19 cellular contexts compared by ENCODE assay signal in the genomic region with DNA sequence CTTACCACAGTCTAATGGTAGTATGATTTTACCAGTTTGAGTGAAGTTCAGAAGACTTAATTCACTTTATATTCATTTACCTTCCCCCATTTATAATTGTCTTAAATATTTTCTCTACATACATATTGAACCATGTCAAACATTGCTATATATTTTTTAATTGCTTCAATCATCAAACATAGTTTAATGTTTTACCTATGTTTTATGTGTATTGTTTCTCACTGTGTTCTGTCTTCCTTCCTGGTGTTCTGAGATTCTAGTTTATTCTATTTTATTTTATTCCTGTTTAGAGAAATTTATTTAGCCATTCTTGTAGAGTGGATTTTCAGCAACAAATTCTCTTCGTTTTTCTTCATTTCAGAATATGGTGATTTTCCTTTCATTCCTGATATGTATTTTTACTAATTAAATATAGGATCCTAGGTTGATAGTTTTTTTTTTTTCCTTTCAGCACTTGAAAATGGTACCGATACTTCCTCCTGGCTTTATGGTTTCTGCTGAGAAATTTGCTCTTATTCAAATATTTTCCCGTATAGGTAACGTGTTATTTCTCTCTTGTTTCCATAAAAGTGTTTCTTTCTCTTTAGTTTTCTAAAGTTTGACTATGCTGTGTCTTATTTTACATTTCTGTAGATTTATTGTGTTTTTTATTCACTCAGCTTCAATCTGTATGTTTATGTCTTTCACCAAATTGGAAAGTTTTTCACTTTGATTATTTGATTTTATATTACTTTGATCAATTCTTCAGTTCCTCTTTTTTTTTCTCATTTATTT.
"Had no signal": no experiment of that assay in that cellular context is flagged by ENCODE, and none has a peak within 500 bp of the region (broad histone marks: within the 10 kb centered on the region; RNA-seq: fewer than 3 reads in every experiment).

No MANE protein-coding gene starts in this region.

- H3K4me1 ChIP-seq: esophagus muscularis mucosa, gastroesophageal sphincter, testis had no signal

- H3K9me3 ChIP-seq: gastroesophageal sphincter, testis had no signal

- H3K27me3 ChIP-seq: esophagus muscularis mucosa, gastroesophageal sphincter, testis, transverse colon had no signal

- FAIRE-seq: endometrium, keratinocyte had no signal

- H3K4me3 ChIP-seq: esophagus muscularis mucosa, gastroesophageal sphincter, lung, testis, transverse colon had no signal

- H3K27ac ChIP-seq: epithelial cell of prostate, esophagus muscularis mucosa, gastroesophageal sphincter, testis had no signal

- ATAC-seq: gastroesophageal sphincter; left ventricle myocardium superior; naive thymus-derived CD4-positive, alpha-beta T cell; sciatic nerve; stimulated activated naive B cell treated with anti-CD40 and anti-IgM and Interleukin-4, amounts not matched to agents 10 μg/mL and 1 μg/mL and 100 μg/mL, for 72 hours; stimulated activated naive CD8-positive, alpha-beta T cell treated with anti-CD3 and anti-CD28 coated beads, Interleukin-15, amount 100 ng/mL, for 72 hours had no signal

- DNase-seq: effector CD4-positive, alpha-beta T cell; immature natural killer cell; left ventricle myocardium superior; mesendoderm; naive thymus-derived CD4-positive, alpha-beta T cell; nephron progenitor cell; stimulated activated CD4-positive, alpha-beta T cell treated with anti-CD3 and anti-CD28 coated beads, Interleukin-2, amount 100 ng/mL, for 24 hours; stimulated activated CD4-positive, alpha-beta T cell treated with anti-CD3 and anti-CD28 coated beads, Interleukin-4, amount 100 ng/mL, for 4 hours; stimulated activated naive B cell treated with anti-CD40 and anti-IgM and Interleukin-4, amounts not matched to agents 10 μg/mL and 1 μg/mL and 100 μg/mL, for 72 hours; stimulated activated naive CD8-positive, alpha-beta T cell treated with anti-CD3 and anti-CD28 coated beads, Interleukin-15, amount 100 ng/mL, for 72 hours; testis; transverse colon had no signal

- H3K36me3 ChIP-seq: esophagus muscularis mucosa, gastroesophageal sphincter, transverse colon had no signal
